In genomic region chr1:156338180-156338973, GRCh38 we compare ENCODE assay signal across 8 cellular contexts. TPM values are rescaled to one million over a fixed set of nuclear protein-coding genes. Genes with fewer than 3 reads are reported as not detected.
DNase-seq lines count a peak whose midpoint lies in the region; ATAC-seq, FAIRE-seq and TF ChIP-seq lines count a peak whose summit lies in the region.

TSS of gene CCT3 (minus strand) at chr1:156338292. CDS start at chr1:156338184, 108 bp downstream.
TSS of gene TSACC (plus strand) at chr1:156338526. CDS start at chr1:156339758, 1,232 bp downstream.

- in situ Hi-C loops in astrocyte of the cerebellum (cut with HindIII; ENCODE audit: low sequenced_read_pairs), result no loop called here

- H3K9me3 ChIP-seq in vagina, result no peaks in the 10 kb centered on the region

- H3K27me3 ChIP-seq in vagina, result no peaks in the 10 kb centered on the region

- peaks cover 21% of the 10 kb centered on the region for H3K4me1 ChIP-seq in vagina

- peaks cover 0 to 25% of the 10 kb centered on the region in 2 donors for H3K36me3 ChIP-seq in vagina

- DNase-seq in GM18507 (ENCODE audit: extremely low spot score, insufficient read length, low read depth) (peak; percentile 94), NCI-H1930 (lab: John Stamatoyannopoulos, UW) (peak; percentile 99), T-helper 22 cell (ENCODE audit: low read depth) (peak; percentile 98), astrocyte of the cerebellum (ENCODE audit: low read depth) (peak; percentile 99), hepatic stellate cell (ENCODE audit: low spot score) (peak; percentile 99), putamen (ENCODE audit: low spot score) (peak; percentile 100), vagina (ENCODE audit: extremely low spot score in 2 of 2) (peak; percentile 99)

- TF ChIP-seq CTCF in astrocyte of the cerebellum (IDR thresholded peaks at IDR 0.05; ENCODE audit: low read depth, low read length, missing control alignments), result no peak
- no peak for TF ChIP-seq CTCF in vagina (IDR thresholded peaks at IDR 0.05)

- H3K4me3 ChIP-seq in astrocyte of the cerebellum (ENCODE audit: low read depth, low read length) (peak within 1 kb of the TSS; percentile 96), vagina (peak within 1 kb of the TSS; percentile 77 to 96)

- TF ChIP-seq POLR2A in vagina (IDR thresholded peaks at IDR 0.05), result peak in 1 of 2 donors; percentile 59

- intact Hi-C loops in vagina (cut with DNase I), result no loop called here

- peak; percentile 86 for ATAC-seq in HG02973 (IDR thresholded peaks at IDR 0.05; ENCODE audit: unreplicated experiment)

- peak; percentile 100 for FAIRE-seq in GM18507 (lab: Jason Lieb, UNC)

- peak within 1 kb of the TSS; percentile 92 for H3K27ac ChIP-seq in vagina

RNA-seq across cellular contexts. Expression of gene CCT3, which starts in this region (rescaled TPM):
- total RNA-seq in vagina, result 186 TPM

RNA-seq across cellular contexts. Expression of gene TSACC, which starts in this region (rescaled TPM):
- total RNA-seq in vagina, result not detected

Comparison
In these comparisons a context has a peak if more than half of its experiments do, and no peak if none do; other contexts are left out.
1. Peak in every context shown above with its lines: DNase-seq, ATAC-seq, H3K4me3 ChIP-seq and H3K27ac ChIP-seq.